In the genomic region with DNA sequence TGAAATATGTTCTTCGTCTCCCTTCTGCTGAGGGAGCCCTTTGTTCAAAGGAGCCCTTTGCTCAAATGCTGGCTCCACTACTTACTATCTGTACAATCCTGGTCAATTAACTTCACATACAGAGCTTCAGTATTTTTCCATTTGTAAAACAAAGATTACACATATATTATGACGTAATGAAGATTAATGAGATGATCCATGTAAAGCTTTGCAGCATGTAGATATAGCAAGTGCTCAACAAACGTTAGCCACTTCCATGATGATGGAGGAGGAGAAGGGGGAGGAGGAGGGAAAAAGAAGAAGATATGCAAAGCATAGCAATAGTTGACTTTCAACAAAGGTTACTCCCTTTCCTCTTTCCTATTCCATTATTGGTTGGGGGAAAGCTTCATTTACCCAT, we compare ENCODE assay signal across 8 cellular contexts.
"Had no signal": no experiment of that assay in that cellular context is flagged by ENCODE, and none has a peak within 500 bp of the region (broad histone marks: within the 10 kb centered on the region; RNA-seq: fewer than 3 reads in every experiment).

No MANE protein-coding gene starts in this region.

- DNase-seq: IMR-90, KBM-7, KG1 had no signal

- H3K27ac ChIP-seq: HL-60, KMS-11 had no signal

- H3K27ac Mint-ChIP-seq: IgD-negative memory B cell had no signal

- H3K4me3 ChIP-seq: K562 had no signal

- H3K9ac ChIP-seq: KMS-11 had no signal

- ATAC-seq: K562 had no signal

- FAIRE-seq: HTR-8/SVneo, K562 had no signal

- H3K4me3 Mint-ChIP-seq: IgD-negative memory B cell had no signal

- H3K4me2 ChIP-seq: KMS-11 had no signal
